In genomic region chr12:8047842-8048241, GRCh38 we compare ENCODE assay signal across 22 cellular contexts. TPM values are rescaled to one million over a fixed set of nuclear protein-coding genes. Genes with fewer than 3 reads are reported as not detected.
"Had no signal": no experiment of that assay in that cellular context is flagged by ENCODE, and none has a peak within 500 bp of the region (broad histone marks: within the 10 kb centered on the region; RNA-seq: fewer than 3 reads in every experiment).

No MANE protein-coding gene starts in this region.

- H3K4me3 ChIP-seq: cardiac muscle cell, Peyer's patch, SJCRH30 had no signal

- H3K4me1 ChIP-seq: Peyer's patch, SJCRH30 had no signal

- H3K27ac Mint-ChIP-seq: activated CD8-positive, alpha-beta memory T cell treated with anti-CD3 and anti-CD28 coated beads, Interleukin-2, amount 10 ng/mL, durations not matched to agents 7 days and 5 days; activated naive CD4-positive, alpha-beta T cell treated with anti-CD3 and anti-CD28 coated beads, Interleukin-2, amount 50 U/mL, for 24 hours; IgD-negative memory B cell had no signal

- H3K9ac ChIP-seq: SK-N-SH had no signal

- H3K27me3 ChIP-seq: brain microvascular endothelial cell, cardiac muscle cell, Peyer's patch, SJCRH30 had no signal

- H3K9me3 Mint-ChIP-seq: activated naive CD4-positive, alpha-beta T cell treated with anti-CD3 and anti-CD28 coated beads, Interleukin-2, amount 50 U/mL, for 24 hours; activated T-helper 17 cell treated with anti-CD3 and anti-CD28 coated beads, Interleukin-2, amount 50 U/mL, for 72 hours; IgD-negative memory B cell had no signal

- DNase-seq: activated CD4-positive, CD25-positive, alpha-beta regulatory T cell; activated CD8-positive, alpha-beta memory T cell treated with anti-CD3 and anti-CD28 coated beads, Interleukin-2, amount 10 ng/mL, durations not matched to agents 7 days and 5 days; activated gamma-delta T cell; brain microvascular endothelial cell; KG1; NCI-H1048; NCI-H146; NCI-H187 treated with DMSO at 0.1 percent for 48 hours; NCI-H2081 treated with DMSO at 0.1 percent for 48 hours; NCI-H446; NCI-H524; Peyer's patch; Right ventricle myocardium superior; SJCRH30; SK-N-SH; T-helper 1 cell had no signal

- H3K4me2 ChIP-seq: SK-N-SH had no signal

- H3K4me3 Mint-ChIP-seq: activated CD8-positive, alpha-beta memory T cell treated with anti-CD3 and anti-CD28 coated beads, Interleukin-2, amount 10 ng/mL, durations not matched to agents 7 days and 5 days; activated naive CD4-positive, alpha-beta T cell treated with anti-CD3 and anti-CD28 coated beads, Interleukin-2, amount 50 U/mL, for 24 hours; IgD-negative memory B cell had no signal

- H3K9me3 ChIP-seq: Peyer's patch, SJCRH30, SK-N-SH had no signal

- ATAC-seq: activated CD8-positive, alpha-beta memory T cell treated with anti-CD3 and anti-CD28 coated beads, Interleukin-2, amount 10 ng/mL, durations not matched to agents 7 days and 5 days had no signal

- H3K27ac ChIP-seq: brain microvascular endothelial cell, cardiac muscle cell, Peyer's patch, RWPE1, SJCRH30, VCaP had no signal

- H3K27me3 Mint-ChIP-seq: activated CD8-positive, alpha-beta memory T cell treated with anti-CD3 and anti-CD28 coated beads, Interleukin-2, amount 10 ng/mL, durations not matched to agents 7 days and 5 days; activated naive CD4-positive, alpha-beta T cell treated with anti-CD3 and anti-CD28 coated beads, Interleukin-2, amount 50 U/mL, for 24 hours; activated T-helper 17 cell treated with anti-CD3 and anti-CD28 coated beads, Interleukin-2, amount 50 U/mL, for 72 hours; IgD-negative memory B cell had no signal

RNA-seq across cellular contexts. Expression of gene C3AR1, which starts 18.3 kb away (rescaled TPM):
- total RNA-seq: cardiac muscle cell had no signal
- polyA plus RNA-seq: cardiac muscle cell had no signal
